13 cellular contexts compared by ENCODE assay signal in the genomic region with DNA sequence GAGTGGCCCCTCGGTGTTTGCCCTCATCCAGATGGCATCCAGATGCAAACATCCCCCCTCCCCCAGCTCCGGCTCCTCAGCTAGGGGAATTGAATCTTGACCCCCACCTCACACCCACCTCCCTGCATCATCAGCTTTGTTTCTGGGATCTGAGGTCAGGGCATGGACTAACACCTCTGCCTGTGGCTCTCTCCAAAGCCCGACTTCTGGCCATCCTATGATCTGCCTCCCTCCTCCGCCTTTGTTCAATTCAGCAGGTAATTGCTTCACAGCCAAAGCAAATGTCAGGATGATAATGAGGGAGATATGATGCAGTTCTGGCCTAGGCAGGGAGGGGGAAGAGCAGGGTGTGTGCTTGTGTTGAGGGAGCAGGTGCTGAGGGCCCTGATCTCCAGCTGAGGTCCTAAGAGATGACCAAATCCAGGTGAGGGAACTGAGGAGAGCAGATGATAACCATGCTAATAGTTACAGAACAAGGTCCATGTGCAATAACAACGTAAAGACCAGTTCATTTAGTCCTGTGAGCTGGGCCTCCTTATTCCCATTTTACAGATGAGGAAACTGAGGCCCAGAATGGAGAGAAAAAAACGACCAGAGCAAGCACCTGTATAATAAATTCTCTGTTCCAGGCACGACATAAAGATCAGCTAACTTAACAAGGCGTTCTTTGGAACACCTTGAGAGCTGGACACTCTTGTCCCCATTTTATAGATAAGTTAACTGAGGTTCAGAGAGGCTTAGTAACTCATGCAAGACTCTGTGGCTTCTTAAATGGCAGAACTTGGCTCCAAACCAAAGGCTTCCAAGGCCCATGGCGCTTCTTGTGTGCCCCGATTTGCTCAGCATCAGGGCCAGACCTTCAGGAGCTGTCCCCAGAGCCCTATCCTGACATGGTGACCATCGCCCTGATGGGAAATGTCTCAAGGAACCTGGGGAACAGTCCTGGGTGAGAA.
A peak's percentile ranks its signal among the peaks of the same experiment; 100 is the strongest.
DNase-seq lines count a peak whose midpoint lies in the region; ATAC-seq, FAIRE-seq and TF ChIP-seq lines count a peak whose summit lies in the region.
"Had no signal": no experiment of that assay in that cellular context is flagged by ENCODE, and none has a peak within 500 bp of the region (broad histone marks: within the 10 kb centered on the region; RNA-seq: fewer than 3 reads in every experiment).

No MANE protein-coding gene starts in this region.

- peak overlapping the region; percentile 81 for H3K14ac ChIP-seq in IMR-90 (replicated peaks; ENCODE audit: low read depth, low read length)

- no peak overlapping the region for H3K56ac ChIP-seq in IMR-90 (ENCODE audit: extremely low read depth, insufficient read depth, low read length)

- H3K4me1 ChIP-seq in A549 (peaks cover 61% of the 10 kb centered on the region), IMR-90 (ENCODE audit: control insufficient read depth, insufficient read depth, low read length) (peaks cover 19% of the 10 kb centered on the region), liver (ENCODE audit: control insufficient read depth in 4 of 4, insufficient read depth in 4 of 4, low read length in 3 of 4) (peaks cover 32 to 88% (median 77%) of the 10 kb centered on the region in 4 donors)
- H3K4me1 ChIP-seq: esophagus muscularis mucosa, uterus had no signal

- no peaks in the 10 kb centered on the region for H3K79me1 ChIP-seq in IMR-90 (ENCODE audit: low read depth in 1 of 2, low read length in 2 of 2)

- intact Hi-C loops in IMR-90 (cut with micrococcal nuclease) (no loop called here), sciatic nerve (cut with DNase I) (no loop called here)

- H3K9ac ChIP-seq in IMR-90 (ENCODE audit: low read depth, low read length), result no peak overlapping the region
- H3K9ac ChIP-seq in liver (ENCODE audit: low read depth in 1 of 2, low read length in 2 of 2), result no peak overlapping the region

- H3K4me2 ChIP-seq in A549 (peak overlapping the region; percentile 73; the same call in 2 of the 3 replicates), IMR-90 (ENCODE audit: low read depth, low read length) (no peak overlapping the region; the same call in 1 of the 2 replicates)

- peak overlapping the region; percentile 19; the same call in 1 of the 2 replicates for H3K23ac ChIP-seq in IMR-90 (ENCODE audit: low read depth, low read length)

- TF ChIP-seq RAD21 in A549 (conservative IDR thresholded peaks at IDR 0.05 in 1 of 2, IDR thresholded peaks at IDR 0.05 in 1 of 2) (no peak), IMR-90 (IDR thresholded peaks at IDR 0.05; ENCODE audit: low read length) (no peak), liver (IDR thresholded peaks at IDR 0.05) (peak; percentile 50 to 71)

- peak overlapping the region; percentile 70; the same call in 1 of the 2 replicates for H2AK5ac ChIP-seq in IMR-90 (ENCODE audit: low read depth, low read length)

- H3K4ac ChIP-seq in IMR-90 (ENCODE audit: low read depth, low read length), result peak overlapping the region; percentile 97

- no peak for ATAC-seq in A549
- ATAC-seq in IMR-90 (ENCODE audit: low read depth), result no peak
- ATAC-seq in sciatic nerve, result no peak

- no peak for TF ChIP-seq EP300 in A549 (IDR thresholded peaks at IDR 0.05)

- BruUV-seq in IMR-90 (replicated peaks; lab: Mats Ljungman, UMichigan), result no TSS peak

- H2BK5ac ChIP-seq in IMR-90 (ENCODE audit: low read depth, low read length, poor library complexity, severe bottlenecking), result no peak overlapping the region

- no peak for TF ChIP-seq CTCF in A549 (IDR thresholded peaks at IDR 0.05)
- no peak for TF ChIP-seq CTCF in IMR-90 (conservative IDR thresholded peaks at IDR 0.05; ENCODE audit: low read depth, low read length)
- TF ChIP-seq CTCF in RWPE1 (conservative IDR thresholded peaks at IDR 0.05; ENCODE audit: low read depth), result no peak
- peak; percentile 39 for TF ChIP-seq CTCF in liver (IDR thresholded peaks at IDR 0.05; ENCODE audit: low read depth, low read length, missing input control)
- no peak for TF ChIP-seq CTCF in D721Med (IDR thresholded peaks at IDR 0.05; ENCODE audit: insufficient read depth, missing control alignments)

- no peaks in the 10 kb centered on the region for H3K36me3 ChIP-seq in IMR-90 (ENCODE audit: control insufficient read depth, insufficient read depth, low read length)
- no peaks in the 10 kb centered on the region for H3K36me3 ChIP-seq in liver (ENCODE audit: control insufficient read depth in 4 of 4, insufficient read depth in 3 of 4, low read depth in 1 of 4, low read length in 3 of 4)
- H3K36me3 ChIP-seq: esophagus muscularis mucosa, uterus had no signal

- peaks cover 7% of the 10 kb centered on the region; the same call in 1 of the 2 replicates for H3K9me1 ChIP-seq in IMR-90 (ENCODE audit: insufficient read depth, low read length)

- H2BK20ac ChIP-seq in IMR-90 (ENCODE audit: low read depth, low read length), result peak overlapping the region; percentile 91

- no peak for TF ChIP-seq POLR2A in A549 (IDR thresholded peaks at IDR 0.05; ENCODE audit: low read length)
- no peak for TF ChIP-seq POLR2A in IMR-90 (IDR thresholded peaks at IDR 0.05; ENCODE audit: low read depth, low read length)

- no peaks in the 10 kb centered on the region for H3K9me3 ChIP-seq in A549
- no peaks in the 10 kb centered on the region for H3K9me3 ChIP-seq in IMR-90 (ENCODE audit: control insufficient read depth, insufficient read depth, low read length)
- no peaks in the 10 kb centered on the region for H3K9me3 ChIP-seq in liver (ENCODE audit: control insufficient read depth in 4 of 4, low read length in 3 of 4)
- H3K9me3 ChIP-seq: esophagus muscularis mucosa, uterus had no signal

- POLR2A ChIA-PET in A549 (lab: Yijun Ruan, JAX) (no interaction called here), IMR-90 (lab: Charles Lee; ENCODE audit: unreplicated experiment) (no interaction called here), RWPE1 (lab: Yijun Ruan, JAX; ENCODE audit: low non-redundant PET) (no interaction called here)

- peak overlapping the region; percentile 88 to 96; a peak in 5 of 6 replicates for H3K27ac ChIP-seq in A549
- H3K27ac ChIP-seq in IMR-90 (ENCODE audit: insufficient read depth, low read length), result no peak overlapping the region
- peak overlapping the region; percentile 64 for H3K27ac ChIP-seq in RWPE1
- H3K27ac ChIP-seq in liver (ENCODE audit: low read depth in 1 of 2, low read length in 2 of 2), result peak overlapping the region; percentile 85 to 92
- H3K27ac ChIP-seq: esophagus muscularis mucosa had no signal

- FAIRE-seq in A549 (lab: Jason Lieb, UNC) (no peak), D721Med (lab: Jason Lieb, UNC) (no peak)

- H4K91ac ChIP-seq in IMR-90 (ENCODE audit: insufficient read depth, low read depth, low read length), result peak overlapping the region; percentile 97

- peak overlapping the region; percentile 89 for H2BK120ac ChIP-seq in IMR-90 (ENCODE audit: low read depth, low read length)

- H2BK15ac ChIP-seq in IMR-90 (ENCODE audit: low read depth, low read length), result peak overlapping the region; percentile 77; the same call in 2 of the 3 replicates

- H4K8ac ChIP-seq in IMR-90 (ENCODE audit: low read depth in 2 of 2, low read length in 2 of 2), result peak overlapping the region; percentile 31 to 87; a peak in 2 of 4 replicates

- no peaks in the 10 kb centered on the region for H4K20me1 ChIP-seq in IMR-90 (ENCODE audit: insufficient read depth, low read length)

- dilution Hi-C loops in IMR-90 (cut with HindIII; ENCODE audit: low sequenced_read_pairs, unreplicated experiment), result no loop called here

- H2AFZ ChIP-seq in IMR-90 (replicated peaks; ENCODE audit: low read length, poor library complexity), result no peak overlapping the region

- in situ Hi-C loops in IMR-90 (cut with MboI; ENCODE audit: low sequenced_read_pairs), result no loop called here

- DNase-seq in A549 (ENCODE audit: low read depth in 1 of 2, low spot score in 1 of 2) (no peak), IMR-90 (no peak), RWPE1 (ENCODE audit: low spot score) (no peak), D721Med (ENCODE audit: insufficient read length, low spot score) (no peak), sciatic nerve (ENCODE audit: low spot score) (no peak)
- DNase-seq in stimulated activated CD4-positive, alpha-beta T cell treated with anti-CD3 and anti-CD28 coated beads, Interleukin-1b, Interleukin-23, amount 100 ng/mL, for 48 hours, result no peak
- no peak for DNase-seq in activated CD4-positive, alpha-beta T cell treated with anti-CD3 and anti-CD28 coated beads for 1 hour
- DNase-seq: activated CD4-positive, CD25-positive, alpha-beta regulatory T cell treated with anti-CD3 and anti-CD28 coated beads, Interleukin-2, amount 50 U/mL, for 72 hours; activated T-cell treated with anti-CD3 and anti-CD28 coated beads for 4 hours; stimulated activated CD4-positive, alpha-beta T cell treated with anti-CD3 and anti-CD28 coated beads, Interleukin-2, amount 100 ng/mL, for 24 hours; uterus had no signal

- 80% methylated on average over 10 of the region's 11 CpGs for WGBS in A549 (ENCODE audit: missing lambda C conversion rate)
- WGBS in IMR-90 (ENCODE audit: extremely low coverage in 2 of 2, insufficient read length in 1 of 2), 2 experiments, result 67% methylated on average over 4 of the region's 11 CpGs; no CpG with 5 or more reads in 1 of the 2 experiments
- WGBS in liver, result 53% methylated on average over 11 of the region's 11 CpGs

- H3K4me3 ChIP-seq in A549 (no peak overlapping the region), IMR-90 (ENCODE audit: insufficient read depth, low read depth, low read length) (no peak overlapping the region), liver (ENCODE audit: low read depth in 1 of 3, low read length in 3 of 3) (no peak overlapping the region)
- H3K4me3 ChIP-seq: esophagus muscularis mucosa, uterus had no signal

- H4K5ac ChIP-seq in IMR-90 (ENCODE audit: low read depth, low read length), result peak overlapping the region; percentile 35; the same call in 1 of the 2 replicates

- H3K27me3 ChIP-seq in IMR-90 (ENCODE audit: control insufficient read depth, insufficient read depth, low read length) (no peaks in the 10 kb centered on the region), liver (ENCODE audit: control insufficient read depth in 4 of 4, insufficient read depth in 4 of 4, low read length in 3 of 4) (no peaks in the 10 kb centered on the region)
- H3K27me3 ChIP-seq: esophagus muscularis mucosa, uterus had no signal

- peak overlapping the region; percentile 19 for H2AK9ac ChIP-seq in IMR-90 (replicated peaks; ENCODE audit: low read depth, low read length, poor library complexity)

- no peak overlapping the region; the same call in 1 of the 2 replicates for H3K18ac ChIP-seq in IMR-90 (ENCODE audit: low read depth, low read length)

- CTCF ChIA-PET in A549 (lab: Yijun Ruan, JAX) (interaction anchor here (1.1 to 1.6 kb wide), 4 partner anchors 15 to 142 kb away, joined by 3 read pairs; a partner anchor contains a TSS), IMR-90 (lab: Yijun Ruan, JAX) (no interaction called here), RWPE1 (lab: Yijun Ruan, JAX) (interaction anchor here (0.6 kb wide), 2 partner anchors 11 to 152 kb away, joined by 3 read pairs; no protein-coding TSS in a partner anchor)

TF ChIP-seq in A549, 52 proteins besides CTCF, POLR2A, EP300 and RAD21 (continues in another document):
- TF ChIP-seq CBX8 (IDR thresholded peaks at IDR 0.05) (no peak), NR3C1 (IDR thresholded peaks at IDR 0.05) (no peak)

TF ChIP-seq in liver, 16 proteins besides CTCF, POLR2A, EP300 and RAD21 (continues in another document):
- peak in 1 of 2 donors; percentile 52 for TF ChIP-seq JUND (IDR thresholded peaks at IDR 0.05)
- TF ChIP-seq FOXA2 (IDR thresholded peaks at IDR 0.05), result peak; percentile 54
